In the genomic region with DNA sequence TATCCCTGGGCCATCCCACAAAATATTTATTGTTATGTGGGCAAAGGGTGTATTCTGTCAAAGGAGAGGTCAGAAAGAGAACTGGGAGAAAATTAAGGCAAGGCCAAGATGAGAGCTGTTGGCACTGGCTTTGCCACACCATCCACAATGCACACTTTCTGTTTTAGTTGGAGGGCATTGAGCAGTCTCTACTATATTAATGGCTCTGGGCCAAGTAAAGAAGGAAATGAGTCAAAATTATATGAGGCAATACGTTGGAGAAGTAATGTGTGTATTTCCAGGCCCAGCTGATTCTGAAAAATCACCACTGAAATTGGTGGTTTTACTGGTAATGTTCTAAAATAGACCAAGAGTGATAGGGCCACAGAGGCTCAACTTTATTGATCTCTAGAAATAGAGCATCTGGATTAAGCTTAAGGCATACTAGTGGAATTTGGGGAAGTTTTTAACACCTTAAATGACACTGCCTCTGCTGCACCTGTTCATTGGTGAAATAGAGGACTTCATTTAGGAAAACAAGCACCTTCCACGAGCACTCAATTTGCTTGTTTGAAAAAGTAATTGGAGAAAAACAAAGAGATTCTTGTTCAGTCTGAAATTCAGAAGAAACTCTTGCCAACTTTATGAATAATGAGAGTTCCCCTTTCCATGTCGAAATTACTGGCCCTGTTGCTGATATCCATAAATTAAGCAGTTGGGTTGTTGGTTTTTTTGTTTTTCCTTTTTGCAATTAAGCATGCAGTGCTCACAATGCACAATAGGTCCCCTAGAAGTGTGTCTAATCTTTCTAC, we compare ENCODE assay signal across 8 cellular contexts.
DNase-seq lines count a peak whose midpoint lies in the region; ATAC-seq and TF ChIP-seq lines count a peak whose summit lies in the region.
"Had no signal": no experiment of that assay in that cellular context is flagged by ENCODE, and none has a peak within 500 bp of the region (broad histone marks: within the 10 kb centered on the region; RNA-seq: fewer than 3 reads in every experiment).

No MANE protein-coding gene starts in this region.

- H4K12ac ChIP-seq in trophoblast cell (ENCODE audit: low read depth, low read length) = no peak overlapping the region

- H3K4ac ChIP-seq in trophoblast cell (ENCODE audit: low read depth, low read length) = no peak overlapping the region

- H3K4me2 ChIP-seq in trophoblast cell (ENCODE audit: low read length) (no peak overlapping the region), SK-N-SH (no peak overlapping the region)
- H3K4me2 ChIP-seq: KMS-11 had no signal

- H3K4me3 ChIP-seq in brain microvascular endothelial cell (ENCODE audit: low read depth, low read length) (no peak overlapping the region), trophoblast cell (ENCODE audit: low read depth, low read length) (no peak overlapping the region), SK-N-SH (ENCODE audit: low read depth in 2 of 2, low read length in 1 of 2) (no peak overlapping the region), esophagus squamous epithelium (no peak overlapping the region)

- H3K79me1 ChIP-seq in trophoblast cell (ENCODE audit: low read length) = no peaks in the 10 kb centered on the region

- TF ChIP-seq EP300 in SK-N-SH (IDR thresholded peaks at IDR 0.05; ENCODE audit: borderline replicate concordance in 1 of 2, low read depth in 1 of 2, low read length in 1 of 2) = no peak

- H4K8ac ChIP-seq in trophoblast cell (ENCODE audit: low read depth, low read length) = no peak overlapping the region

- no peak overlapping the region for H3K23ac ChIP-seq in trophoblast cell (ENCODE audit: low read length)

- no peaks in the 10 kb centered on the region for H3K9me2 ChIP-seq in SK-N-SH

- H3K36me3 ChIP-seq in brain microvascular endothelial cell (replicated peaks) = no peaks in the 10 kb centered on the region
- H3K36me3 ChIP-seq in trophoblast cell (ENCODE audit: control insufficient read depth in 1 of 2, insufficient read depth in 2 of 2, low read length in 2 of 2) = no peaks in the 10 kb centered on the region
- no peaks in the 10 kb centered on the region for H3K36me3 ChIP-seq in SK-N-SH (replicated peaks in 1 of 2; ENCODE audit: control insufficient read depth in 1 of 2, insufficient read depth in 2 of 2, low read length in 1 of 2)
- no peaks in the 10 kb centered on the region for H3K36me3 ChIP-seq in esophagus squamous epithelium

- POLR2A ChIA-PET in SK-N-SH (lab: Yijun Ruan, JAX) = no interaction called here

- no peaks in the 10 kb centered on the region for H4K20me1 ChIP-seq in SK-N-SH (ENCODE audit: insufficient read depth)

- no peaks in the 10 kb centered on the region for H3K27me3 ChIP-seq in brain microvascular endothelial cell (replicated peaks)
- no peaks in the 10 kb centered on the region for H3K27me3 ChIP-seq in trophoblast cell (ENCODE audit: insufficient read depth, low read length)
- H3K27me3 ChIP-seq in SK-N-SH (ENCODE audit: insufficient read depth) = no peaks in the 10 kb centered on the region
- no peaks in the 10 kb centered on the region for H3K27me3 ChIP-seq in esophagus squamous epithelium

- DNase-seq in LHCN-M2 (ENCODE audit: low read depth) (peak; percentile 32), brain microvascular endothelial cell (peak; percentile 37), trophoblast cell (peak in 1 of 2 donors; percentile 30), SK-N-SH (no peak), esophagus squamous epithelium (lab: John Stamatoyannopoulos, UW) (no peak), 8988T (no peak)

- no peak for TF ChIP-seq RAD21 in SK-N-SH (IDR thresholded peaks at IDR 0.05; ENCODE audit: low read length)

- H2AK5ac ChIP-seq in trophoblast cell (ENCODE audit: low read length) = no peak overlapping the region

- H3K79me2 ChIP-seq in trophoblast cell (ENCODE audit: control insufficient read depth, insufficient read depth, low read length, poor library complexity) (no peaks in the 10 kb centered on the region), SK-N-SH (ENCODE audit: insufficient read depth) (no peaks in the 10 kb centered on the region)

- H3K9ac ChIP-seq in trophoblast cell (ENCODE audit: low read length) = no peak overlapping the region
- H3K9ac ChIP-seq in SK-N-SH = no peak overlapping the region
- H3K9ac ChIP-seq: KMS-11 had no signal

- no peak overlapping the region for H3K14ac ChIP-seq in trophoblast cell (ENCODE audit: low read length)

- WGBS in trophoblast cell (ENCODE audit: extremely low coverage, insufficient coverage, insufficient read length) = no CpG with 5 or more reads among the region's 3 CpGs
- 32% methylated on average over 3 of the region's 3 CpGs for WGBS in SK-N-SH (ENCODE audit: low lambda C conversion rate)
- 6 to 7% methylated on average over 3 of the region's 3 CpGs for WGBS in esophagus squamous epithelium, 2 donors

- H2BK12ac ChIP-seq in trophoblast cell (ENCODE audit: low read length) = no peak overlapping the region

- intact Hi-C loops in esophagus squamous epithelium (cut with DNase I) = no loop called here

- H3K4me1 ChIP-seq in trophoblast cell (ENCODE audit: control insufficient read depth in 1 of 2, insufficient read depth in 2 of 2, low read length in 2 of 2) = no peaks in the 10 kb centered on the region
- peaks cover 0 to 18% of the 10 kb centered on the region in 2 experiments; a peak in 1 of 4 replicates for H3K4me1 ChIP-seq in SK-N-SH (ENCODE audit: control insufficient read depth in 1 of 2, insufficient read depth in 2 of 2, low read depth in 1 of 2, low read length in 1 of 2)
- peaks cover 5 to 37% (median 29%) of the 10 kb centered on the region in 3 donors for H3K4me1 ChIP-seq in esophagus squamous epithelium

- TF ChIP-seq CTCF in brain microvascular endothelial cell (IDR thresholded peaks at IDR 0.05; ENCODE audit: low read depth, low read length, missing control alignments) (no peak), SK-N-SH (IDR thresholded peaks at IDR 0.05) (no peak), esophagus squamous epithelium (IDR thresholded peaks at IDR 0.05) (no peak)

- H2AFZ ChIP-seq in trophoblast cell (ENCODE audit: insufficient read depth, low read length, poor library complexity) (no peak overlapping the region), SK-N-SH (ENCODE audit: low read depth) (no peak overlapping the region)

- H3K9me3 ChIP-seq in trophoblast cell (ENCODE audit: insufficient read depth, low read depth, low read length) = no peaks in the 10 kb centered on the region
- H3K9me3 ChIP-seq in SK-N-SH = no peaks in the 10 kb centered on the region
- H3K9me3 ChIP-seq in esophagus squamous epithelium = no peaks in the 10 kb centered on the region

- no peak overlapping the region for H3K18ac ChIP-seq in trophoblast cell (ENCODE audit: low read length)

- H3K27ac ChIP-seq in brain microvascular endothelial cell (no peak overlapping the region), trophoblast cell (ENCODE audit: low read depth, low read length) (no peak overlapping the region), SK-N-SH (ENCODE audit: low read depth in 2 of 2, low read length in 1 of 2) (no peak overlapping the region), esophagus squamous epithelium (peak overlapping the region in 2 of 4 donors; percentile 15 to 26)
- H3K27ac ChIP-seq: KMS-11 had no signal

- no peak for TF ChIP-seq POLR2A in esophagus squamous epithelium (IDR thresholded peaks at IDR 0.05)

- no peak overlapping the region for H2BK120ac ChIP-seq in trophoblast cell (ENCODE audit: insufficient read depth, low read length, poor library complexity)

- CTCF ChIA-PET in SK-N-SH (lab: Yijun Ruan, JAX) = no interaction called here

- no peak overlapping the region for H2BK5ac ChIP-seq in trophoblast cell (ENCODE audit: low read depth, low read length, poor library complexity)

- H4K91ac ChIP-seq in trophoblast cell (ENCODE audit: low read depth, low read length) = peak overlapping the region; percentile 5

- H3F3A ChIP-seq in SK-N-SH (replicated peaks; ENCODE audit: insufficient read depth) = no peaks in the 10 kb centered on the region

- in situ Hi-C loops in brain microvascular endothelial cell (cut with HindIII; ENCODE audit: low pct_ligation_motif_present, low sequenced_read_pairs) = no loop called here

- peak; percentile 65 for ATAC-seq in GM19397 (IDR thresholded peaks at IDR 0.05; ENCODE audit: unreplicated experiment)

TF ChIP-seq in SK-N-SH, 30 proteins besides CTCF, POLR2A, EP300 and RAD21 (continues in another document):
- TF ChIP-seq NRF1 (IDR thresholded peaks at IDR 0.05; ENCODE audit: low read depth, low read length) (no peak), GATA2 (CRISPR knock-in tag; IDR thresholded peaks at IDR 0.05) (no peak), POLR2AphosphoS5 (IDR thresholded peaks at IDR 0.05; ENCODE audit: low read depth, low read length) (no peak), ELF1 (IDR thresholded peaks at IDR 0.05) (no peak)
- TF ChIP-seq, protein P1, sequence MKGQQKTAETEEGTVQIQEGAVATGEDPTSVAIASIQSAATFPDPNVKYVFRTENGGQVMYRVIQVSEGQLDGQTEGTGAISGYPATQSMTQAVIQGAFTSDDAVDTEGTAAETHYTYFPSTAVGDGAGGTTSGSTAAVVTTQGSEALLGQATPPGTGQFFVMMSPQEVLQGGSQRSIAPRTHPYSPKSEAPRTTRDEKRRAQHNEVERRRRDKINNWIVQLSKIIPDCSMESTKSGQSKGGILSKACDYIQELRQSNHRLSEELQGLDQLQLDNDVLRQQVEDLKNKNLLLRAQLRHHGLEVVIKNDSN (IDR thresholded peaks at IDR 0.05; ENCODE audit: borderline replicate concordance, low read depth) = no peak
- TF ChIP-seq, protein P2, sequence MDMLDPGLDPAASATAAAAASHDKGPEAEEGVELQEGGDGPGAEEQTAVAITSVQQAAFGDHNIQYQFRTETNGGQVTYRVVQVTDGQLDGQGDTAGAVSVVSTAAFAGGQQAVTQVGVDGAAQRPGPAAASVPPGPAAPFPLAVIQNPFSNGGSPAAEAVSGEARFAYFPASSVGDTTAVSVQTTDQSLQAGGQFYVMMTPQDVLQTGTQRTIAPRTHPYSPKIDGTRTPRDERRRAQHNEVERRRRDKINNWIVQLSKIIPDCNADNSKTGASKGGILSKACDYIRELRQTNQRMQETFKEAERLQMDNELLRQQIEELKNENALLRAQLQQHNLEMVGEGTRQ (IDR thresholded peaks at IDR 0.05; ENCODE audit: borderline replicate concordance, low read depth, low read length) = no peak

Comparison
In these comparisons a context has a peak if more than half of its experiments do, and no peak if none do; other contexts are left out.
1. DNase-seq: peak in LHCN-M2 (single experiment) and brain microvascular endothelial cell (single experiment); none in SK-N-SH (single experiment), esophagus squamous epithelium (single experiment) and 8988T (single experiment).